Comparison of ENCODE assay signal across 16 cellular contexts in the genomic region with DNA sequence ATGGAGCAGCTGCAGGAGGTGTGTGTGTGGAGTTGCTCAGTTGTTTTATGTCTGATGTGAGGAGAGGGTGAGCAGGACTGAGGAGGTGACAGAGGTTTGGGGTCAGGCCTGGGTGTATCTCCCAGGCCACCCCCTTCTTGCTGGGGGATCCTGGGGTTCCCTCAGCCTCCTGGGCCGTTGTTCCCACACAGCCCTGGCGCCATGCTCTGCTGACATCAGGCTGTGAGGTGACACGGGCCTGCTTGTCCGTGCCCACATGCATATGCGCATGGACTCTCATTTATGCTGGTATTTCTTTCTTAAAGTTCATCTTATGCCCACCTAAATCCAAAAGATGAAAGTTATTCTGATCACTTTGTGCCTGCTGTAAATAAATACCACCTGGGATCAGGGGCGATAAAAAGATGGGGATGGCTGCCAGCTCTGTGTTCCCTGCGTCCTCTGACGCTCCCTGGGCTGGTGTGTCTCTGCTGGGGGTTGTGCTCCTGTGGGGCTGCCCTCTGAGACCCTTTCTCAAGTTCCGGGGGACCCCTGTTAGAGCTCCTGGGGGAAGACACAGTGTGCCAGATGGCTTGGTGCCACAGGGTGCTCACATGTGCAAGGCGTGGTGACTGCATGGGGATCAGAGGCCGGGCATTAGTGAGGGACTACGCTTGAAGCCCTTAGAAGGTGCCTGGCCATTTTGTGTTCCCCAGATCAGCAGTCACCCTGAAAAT. TPM values are rescaled to one million over a fixed set of nuclear protein-coding genes. Genes with fewer than 3 reads are reported as not detected.
A peak's percentile ranks its signal among the peaks of the same experiment; 100 is the strongest.
DNase-seq lines count a peak whose midpoint lies in the region; ATAC-seq and TF ChIP-seq lines count a peak whose summit lies in the region.
"Had no signal": no experiment of that assay in that cellular context is flagged by ENCODE, and none has a peak within 500 bp of the region (broad histone marks: within the 10 kb centered on the region; RNA-seq: fewer than 3 reads in every experiment).

No MANE protein-coding gene starts in this region.

- H3K4me3 ChIP-seq in GM23338 = no peak overlapping the region
- no peak overlapping the region for H3K4me3 ChIP-seq in WERI-Rb-1 (ENCODE audit: low read depth, low read length)
- H3K4me3 ChIP-seq in heart right ventricle = no peak overlapping the region
- H3K4me3 ChIP-seq: Peyer's patch had no signal

- no peaks in the 10 kb centered on the region for H3F3A ChIP-seq in GM23338 (replicated peaks; ENCODE audit: low read depth)

- H3K9me3 Mint-ChIP-seq in GM23338 (peaks cover 4% of the 10 kb centered on the region; the same call in 1 of the 3 replicates), osteocyte (ENCODE audit: unreplicated experiment) (no peaks in the 10 kb centered on the region)
- no peaks in the 10 kb centered on the region for H3K9me3 Mint-ChIP-seq in activated CD8-positive, alpha-beta memory T cell treated with anti-CD3 and anti-CD28 coated beads, Interleukin-2, amount 10 ng/mL, durations not matched to agents 7 days and 5 days (ENCODE audit: low read depth)
- H3K9me3 Mint-ChIP-seq: activated T-cell treated with anti-CD3 and anti-CD28 coated beads, Interleukin-2, amount 50 U/mL, for 4 hours; dendritic cell treated with granulocyte-macrophage colony-stimulating factor and Interleukin-4, amounts not matched to agents 40 ng/mL and 50 ng/mL, for 4 days had no signal

- CTCF ChIA-PET in activated CD8-positive, alpha-beta memory T cell treated with anti-CD3 and anti-CD28 coated beads, Interleukin-2, amount 10 ng/mL, durations not matched to agents 7 days and 5 days (lab: Charles Lee) = interaction anchor here (0.9 kb wide), 1 partner anchor 11 kb away, joined by 3 read pairs; no protein-coding TSS in a partner anchor

- H3K27me3 Mint-ChIP-seq in GM23338 (ENCODE audit: insufficient read depth, low read depth, poor library complexity) (peaks cover 5% of the 10 kb centered on the region), osteocyte (ENCODE audit: unreplicated experiment) (no peaks in the 10 kb centered on the region)
- no peaks in the 10 kb centered on the region for H3K27me3 Mint-ChIP-seq in activated CD8-positive, alpha-beta memory T cell treated with anti-CD3 and anti-CD28 coated beads, Interleukin-2, amount 10 ng/mL, durations not matched to agents 7 days and 5 days
- H3K27me3 Mint-ChIP-seq: B cell; dendritic cell treated with granulocyte-macrophage colony-stimulating factor and Interleukin-4, amounts not matched to agents 40 ng/mL and 50 ng/mL, for 4 days had no signal

- H3K36me3 Mint-ChIP-seq in GM23338 (ENCODE audit: low read depth) (peaks cover 54% of the 10 kb centered on the region), osteocyte (ENCODE audit: unreplicated experiment) (peaks cover 14% of the 10 kb centered on the region)
- peaks cover 19% of the 10 kb centered on the region for H3K36me3 Mint-ChIP-seq in activated CD8-positive, alpha-beta memory T cell treated with anti-CD3 and anti-CD28 coated beads, Interleukin-2, amount 10 ng/mL, durations not matched to agents 7 days and 5 days

- no peak for DNase-seq in GM23338 (ENCODE audit: low spot score)
- peak; percentile 8 for DNase-seq in WERI-Rb-1
- DNase-seq in heart right ventricle = no peak
- DNase-seq in osteocyte (ENCODE audit: extremely low spot score, unreplicated experiment) = no peak
- DNase-seq in C1 segment of cervical spinal cord (lab: John Stamatoyannopoulos, UW) = no peak
- DNase-seq in GM13977 (ENCODE audit: low spot score) = no peak
- no peak for DNase-seq in activated CD8-positive, alpha-beta memory T cell treated with anti-CD3 and anti-CD28 coated beads, Interleukin-2, amount 10 ng/mL, durations not matched to agents 7 days and 5 days
- DNase-seq in H4 (ENCODE audit: low spot score) = no peak
- DNase-seq: activated T-cell treated with anti-CD3 and anti-CD28 coated beads, Interleukin-2, amount 50 U/mL, for 4 hours; amygdala; DMS53; MM.1S; NCI-H2029; Peyer's patch had no signal

- 62 to 74% methylated on average over 12 of the region's 12 CpGs for WGBS in heart right ventricle, 2 donors

- TF ChIP-seq CTCF in GM23338 (conservative IDR thresholded peaks at IDR 0.05; ENCODE audit: low read depth in 2 of 2) (no peak), WERI-Rb-1 (IDR thresholded peaks at IDR 0.05; ENCODE audit: low read depth, low read length) (no peak), heart right ventricle (IDR thresholded peaks at IDR 0.05) (no peak), osteocyte (IDR thresholded peaks at IDR 0.05) (no peak), GM13977 (IDR thresholded peaks at IDR 0.05; ENCODE audit: extremely low read depth, insufficient read depth, missing control alignments) (no peak)

- no peaks in the 10 kb centered on the region for H3K27me3 ChIP-seq in GM23338 (ENCODE audit: insufficient read depth)
- no peaks in the 10 kb centered on the region for H3K27me3 ChIP-seq in WERI-Rb-1 (ENCODE audit: insufficient read depth, low read depth, severe bottlenecking)
- no peaks in the 10 kb centered on the region for H3K27me3 ChIP-seq in heart right ventricle
- H3K27me3 ChIP-seq: Peyer's patch had no signal

- H3K4me3 Mint-ChIP-seq in GM23338 (no peak overlapping the region), osteocyte (ENCODE audit: unreplicated experiment) (no peak overlapping the region)
- no peak overlapping the region for H3K4me3 Mint-ChIP-seq in activated CD8-positive, alpha-beta memory T cell treated with anti-CD3 and anti-CD28 coated beads, Interleukin-2, amount 10 ng/mL, durations not matched to agents 7 days and 5 days
- H3K4me3 Mint-ChIP-seq: activated T-cell treated with anti-CD3 and anti-CD28 coated beads, Interleukin-2, amount 50 U/mL, for 4 hours; B cell; dendritic cell treated with granulocyte-macrophage colony-stimulating factor and Interleukin-4, amounts not matched to agents 40 ng/mL and 50 ng/mL, for 4 days had no signal

- H3K79me2 ChIP-seq in GM23338 (replicated peaks; ENCODE audit: insufficient read depth) = peaks cover 88% of the 10 kb centered on the region

- H3K4me1 Mint-ChIP-seq in GM23338 = peaks cover 9% of the 10 kb centered on the region; the same call in 2 of the 3 replicates
- H3K4me1 Mint-ChIP-seq in osteocyte (ENCODE audit: unreplicated experiment) = peaks cover 19% of the 10 kb centered on the region
- peaks cover 26% of the 10 kb centered on the region for H3K4me1 Mint-ChIP-seq in activated CD8-positive, alpha-beta memory T cell treated with anti-CD3 and anti-CD28 coated beads, Interleukin-2, amount 10 ng/mL, durations not matched to agents 7 days and 5 days

- peaks cover 28% of the 10 kb centered on the region for H4K20me1 ChIP-seq in GM23338 (replicated peaks; ENCODE audit: insufficient read depth)

- intact Hi-C loops in heart right ventricle (cut with DNase I) = loop anchor here in 1 of 10 donors (10.0 kb wide), 1 partner anchor 77 kb away; a partner anchor contains a TSS

- no peak overlapping the region for H3K27ac ChIP-seq in GM23338 (ENCODE audit: low read depth)
- no peak overlapping the region for H3K27ac ChIP-seq in WERI-Rb-1
- H3K27ac ChIP-seq in heart right ventricle = peak overlapping the region in 3 of 10 donors; percentile 8 to 39 (median 21)

- in situ Hi-C loops in GM13977 (cut with MboI; ENCODE audit: low pct_unique_long_range_greater_than_20kb, low sequenced_read_pairs, unreplicated experiment) = no loop called here

- no peak overlapping the region for H3K4me2 ChIP-seq in GM23338

- H3K9me2 ChIP-seq in GM23338 (ENCODE audit: insufficient read depth) = no peaks in the 10 kb centered on the region

- no peak for ATAC-seq in GM23338
- ATAC-seq in heart right ventricle = peak in 7 of 8 donors; percentile 17 to 59 (median 48)
- no peak for ATAC-seq in activated CD8-positive, alpha-beta memory T cell treated with anti-CD3 and anti-CD28 coated beads, Interleukin-2, amount 10 ng/mL, durations not matched to agents 7 days and 5 days
- ATAC-seq: activated T-cell treated with anti-CD3 and anti-CD28 coated beads, Interleukin-2, amount 50 U/mL, for 4 hours had no signal

- H2AFZ ChIP-seq in GM23338 = no peak overlapping the region

- H3K4me1 ChIP-seq in GM23338 (ENCODE audit: insufficient read depth) (no peaks in the 10 kb centered on the region), heart right ventricle (peaks cover 2 to 38% (median 21%) of the 10 kb centered on the region in 9 donors)

- H3K36me3 ChIP-seq in GM23338 (ENCODE audit: insufficient read depth) (no peaks in the 10 kb centered on the region), WERI-Rb-1 (peaks cover 77% of the 10 kb centered on the region), heart right ventricle (peaks cover 0 to 81% (median 5%) of the 10 kb centered on the region in 9 donors)

- H3K9me3 ChIP-seq in WERI-Rb-1 (ENCODE audit: severe bottlenecking) (no peaks in the 10 kb centered on the region), heart right ventricle (no peaks in the 10 kb centered on the region)
- H3K9me3 ChIP-seq: Peyer's patch had no signal

- H3K27ac Mint-ChIP-seq in GM23338 = 0 out of 2 replicates have a peak overlapping the region, but pooled peaks have one; percentile 16
- peak overlapping the region; percentile 36 for H3K27ac Mint-ChIP-seq in osteocyte (ENCODE audit: unreplicated experiment)
- no peak overlapping the region for H3K27ac Mint-ChIP-seq in activated CD8-positive, alpha-beta memory T cell treated with anti-CD3 and anti-CD28 coated beads, Interleukin-2, amount 10 ng/mL, durations not matched to agents 7 days and 5 days
- H3K27ac Mint-ChIP-seq: B cell; dendritic cell treated with granulocyte-macrophage colony-stimulating factor and Interleukin-4, amounts not matched to agents 40 ng/mL and 50 ng/mL, for 4 days had no signal

TF ChIP-seq in GM23338, 12 proteins besides CTCF, POLR2A, EP300 and RAD21 (continues in another document):
- no peak for TF ChIP-seq EZH2 (IDR thresholded peaks at IDR 0.05; ENCODE audit: low read depth, unreplicated experiment)
- TF ChIP-seq, protein P1, sequence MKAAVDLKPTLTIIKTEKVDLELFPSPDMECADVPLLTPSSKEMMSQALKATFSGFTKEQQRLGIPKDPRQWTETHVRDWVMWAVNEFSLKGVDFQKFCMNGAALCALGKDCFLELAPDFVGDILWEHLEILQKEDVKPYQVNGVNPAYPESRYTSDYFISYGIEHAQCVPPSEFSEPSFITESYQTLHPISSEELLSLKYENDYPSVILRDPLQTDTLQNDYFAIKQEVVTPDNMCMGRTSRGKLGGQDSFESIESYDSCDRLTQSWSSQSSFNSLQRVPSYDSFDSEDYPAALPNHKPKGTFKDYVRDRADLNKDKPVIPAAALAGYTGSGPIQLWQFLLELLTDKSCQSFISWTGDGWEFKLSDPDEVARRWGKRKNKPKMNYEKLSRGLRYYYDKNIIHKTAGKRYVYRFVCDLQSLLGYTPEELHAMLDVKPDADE (IDR thresholded peaks at IDR 0.05) = no peak
- no peak for TF ChIP-seq ZNF331 (CRISPR knock-in tag; IDR thresholded peaks at IDR 0.05; ENCODE audit: low read depth)
- TF ChIP-seq EZH2phosphoT487 (IDR thresholded peaks at IDR 0.05; ENCODE audit: unreplicated experiment) = no peak

RNA-seq across cellular contexts. Expression of a gene that starts 12.6 kb away (rescaled TPM):
- total RNA-seq in GM23338 (2014; rRNA removed; shearing (Covaris generic)) = 16.1 and 18.5 TPM in 2 replicates
- polyA plus RNA-seq in GM23338 (2016; fragmentation: Nextera tagmentation; extraction: Ambion mirVana) (15.3 and 16.9 TPM in 2 replicates), heart right ventricle (10 to 100 TPM; 22.1 to 43.4 TPM)
- total RNA-seq in heart right ventricle (10 to 100 TPM; 24.7 to 33.9 (median 27.8) TPM), osteocyte (34.3 and 35.6 TPM in 2 replicates)
- 10 to 100 TPM; 26.3 to 29.5 TPM for total RNA-seq in activated CD8-positive, alpha-beta memory T cell treated with anti-CD3 and anti-CD28 coated beads, Interleukin-2, amount 10 ng/mL, durations not matched to agents 7 days and 5 days
- 10.0 and 10.1 TPM in 2 replicates for total RNA-seq in H4 (2014; rRNA removed; shearing (Covaris generic))

Comparison
In these comparisons a context has a peak if more than half of its experiments do, and no peak if none do; other contexts are left out.
1. ATAC-seq: peak in heart right ventricle (7 of 8); none in GM23338 (single experiment) and activated CD8-positive, alpha-beta memory T cell treated with anti-CD3 and anti-CD28 coated beads, Interleukin-2, amount 10 ng/mL, durations not matched to agents 7 days and 5 days (single experiment).